Comparison of ENCODE assay signal across 22 cellular contexts in the genomic region with DNA sequence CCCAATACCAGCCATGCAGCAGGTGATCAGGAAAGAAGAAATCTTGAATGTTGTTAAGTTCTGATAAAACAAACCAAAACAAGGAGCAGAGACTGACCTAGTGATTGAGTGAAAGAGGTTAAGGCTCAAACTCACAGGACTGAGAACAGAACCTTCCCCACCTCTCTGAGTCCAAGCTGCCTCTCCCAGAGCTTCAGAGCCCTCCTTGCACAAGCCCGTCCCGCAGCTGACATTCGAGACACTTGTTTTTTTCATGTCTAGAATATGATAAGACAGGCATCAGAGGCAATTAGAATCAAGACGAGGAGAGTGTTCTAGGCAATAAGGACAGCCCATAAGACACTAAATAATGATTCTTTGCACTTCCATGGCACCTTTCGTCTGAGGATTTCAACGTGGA.
DNase-seq lines count a peak whose midpoint lies in the region; ATAC-seq and TF ChIP-seq lines count a peak whose summit lies in the region.
"Had no signal": no experiment of that assay in that cellular context is flagged by ENCODE, and none has a peak within 500 bp of the region (broad histone marks: within the 10 kb centered on the region; RNA-seq: fewer than 3 reads in every experiment).

No MANE protein-coding gene starts in this region.

- no peak overlapping the region for H3K27ac ChIP-seq in mammary epithelial cell (ENCODE audit: insufficient read depth, low read depth, low read length)
- H3K27ac ChIP-seq in RWPE1: peak overlapping the region; percentile 98
- H3K27ac ChIP-seq in esophagus squamous epithelium: peak overlapping the region in 3 of 4 donors; percentile 4 to 23 (median 13)
- H3K27ac ChIP-seq: HL-60 had no signal

- H3K79me2 ChIP-seq in mammary epithelial cell (ENCODE audit: insufficient read depth, low read length): no peaks in the 10 kb centered on the region

- H3K4me3 ChIP-seq in mammary epithelial cell (replicated peaks in 1 of 3; ENCODE audit: insufficient read depth in 1 of 3, low read depth in 2 of 3, low read length in 3 of 3) (no peak overlapping the region), esophagus squamous epithelium (no peak overlapping the region)
- H3K4me3 ChIP-seq: A549 had no signal

- peak overlapping the region; percentile 36 for H3K27ac Mint-ChIP-seq in MCF 10A (ENCODE audit: low read depth, unreplicated experiment)
- no peak overlapping the region for H3K27ac Mint-ChIP-seq in stimulated activated naive B cell treated with anti-CD40 and anti-IgM and Interleukin-4, amounts not matched to agents 10 μg/mL and 1 μg/mL and 100 μg/mL, for 72 hours
- H3K27ac Mint-ChIP-seq: CD4-positive, alpha-beta memory T cell had no signal

- no peak overlapping the region for H3K9ac ChIP-seq in mammary epithelial cell (ENCODE audit: insufficient read depth, low read length)
- H3K9ac ChIP-seq: SK-N-SH had no signal

- TF ChIP-seq POLR2A in esophagus squamous epithelium (IDR thresholded peaks at IDR 0.05): no peak

- H3K36me3 Mint-ChIP-seq in MCF 10A (ENCODE audit: insufficient read depth, unreplicated experiment): no peaks in the 10 kb centered on the region
- no peaks in the 10 kb centered on the region for H3K36me3 Mint-ChIP-seq in stimulated activated naive B cell treated with anti-CD40 and anti-IgM and Interleukin-4, amounts not matched to agents 10 μg/mL and 1 μg/mL and 100 μg/mL, for 72 hours
- H3K36me3 Mint-ChIP-seq: CD4-positive, alpha-beta memory T cell had no signal

- ATAC-seq in stimulated activated naive B cell treated with anti-CD40 and anti-IgM and Interleukin-4, amounts not matched to agents 10 μg/mL and 1 μg/mL and 100 μg/mL, for 72 hours (replicated peaks): no peak
- ATAC-seq: A549, HCT116, Panc1 had no signal

- H3K4me3 Mint-ChIP-seq in MCF 10A (ENCODE audit: unreplicated experiment): no peak overlapping the region
- H3K4me3 Mint-ChIP-seq in stimulated activated naive B cell treated with anti-CD40 and anti-IgM and Interleukin-4, amounts not matched to agents 10 μg/mL and 1 μg/mL and 100 μg/mL, for 72 hours: no peak overlapping the region
- H3K4me3 Mint-ChIP-seq: CD4-positive, alpha-beta memory T cell had no signal

- DNase-seq in MCF 10A (ENCODE audit: unreplicated experiment): no peak
- DNase-seq in mammary epithelial cell: no peak
- DNase-seq in RWPE1 (ENCODE audit: low spot score): no peak
- DNase-seq in esophagus squamous epithelium (lab: John Stamatoyannopoulos, UW): no peak
- peak; percentile 23 for DNase-seq in ureter (ENCODE audit: low spot score)
- no peak for DNase-seq in stimulated activated naive B cell treated with anti-CD40 and anti-IgM and Interleukin-4, amounts not matched to agents 10 μg/mL and 1 μg/mL and 100 μg/mL, for 72 hours
- no peak for DNase-seq in DMS53 treated with DMSO at 0.1 percent for 48 hours (lab: John Stamatoyannopoulos, UW; ENCODE audit: unreplicated experiment)
- DNase-seq in NCI-H1930 (lab: John Stamatoyannopoulos, UW): no peak
- DNase-seq: AML-193; C1 segment of cervical spinal cord; CD4-positive, alpha-beta memory T cell; COR-L47; DND-41; NCI-H1092; NCI-H1694 treated with DMSO at 0.1 percent for 48 hours; NCI-H526 treated with DMSO at 0.1 percent for 48 hours; SK-N-SH; SW 1271 had no signal

- TF ChIP-seq CTCF in MCF 10A (IDR thresholded peaks at IDR 0.05; ENCODE audit: unreplicated experiment) (no peak), mammary epithelial cell (conservative IDR thresholded peaks at IDR 0.05 in 1 of 2, IDR thresholded peaks at IDR 0.05 in 1 of 2; ENCODE audit: extremely low read depth in 1 of 2, insufficient read depth in 1 of 2, low read depth in 1 of 2, low read length in 2 of 2) (no peak), RWPE1 (conservative IDR thresholded peaks at IDR 0.05; ENCODE audit: low read depth) (no peak), esophagus squamous epithelium (IDR thresholded peaks at IDR 0.05) (no peak)

- H3K36me3 ChIP-seq in mammary epithelial cell (ENCODE audit: insufficient read depth, low read length) (no peaks in the 10 kb centered on the region), esophagus squamous epithelium (no peaks in the 10 kb centered on the region)

- CTCF ChIA-PET in MCF 10A (lab: Yijun Ruan, JAX) (interaction anchor here (0.7 kb wide), 1 partner anchor 26 kb away, joined by 3 read pairs; no protein-coding TSS in a partner anchor), mammary epithelial cell (lab: Charles Lee; ENCODE audit: low non-redundant PET) (no interaction called here), RWPE1 (lab: Yijun Ruan, JAX) (interaction anchor here (0.5 kb wide), 1 partner anchor 137 kb away, joined by 4 read pairs; no protein-coding TSS in a partner anchor)

- no peaks in the 10 kb centered on the region for H3K9me3 Mint-ChIP-seq in MCF 10A (ENCODE audit: unreplicated experiment)
- H3K9me3 Mint-ChIP-seq in stimulated activated naive B cell treated with anti-CD40 and anti-IgM and Interleukin-4, amounts not matched to agents 10 μg/mL and 1 μg/mL and 100 μg/mL, for 72 hours: no peaks in the 10 kb centered on the region

- POLR2A ChIA-PET in MCF 10A (lab: Yijun Ruan, JAX) (interaction anchor here (1.3 to 3.8 kb wide), 5 partner anchors 13 to 92 kb away, joined by 4 to 46 read pairs (median 8); no protein-coding TSS in a partner anchor), RWPE1 (lab: Yijun Ruan, JAX; ENCODE audit: low non-redundant PET) (no interaction called here)

- no peaks in the 10 kb centered on the region for H3K9me3 ChIP-seq in mammary epithelial cell (replicated peaks; ENCODE audit: insufficient read depth, low read length)
- H3K9me3 ChIP-seq in esophagus squamous epithelium: no peaks in the 10 kb centered on the region
- H3K9me3 ChIP-seq: A549, SK-N-SH had no signal

- H2AFZ ChIP-seq in mammary epithelial cell (ENCODE audit: low read depth, low read length): no peak overlapping the region

- no peak overlapping the region for H3K4me2 ChIP-seq in mammary epithelial cell (ENCODE audit: insufficient read depth, low read depth, low read length)
- H3K4me2 ChIP-seq: SK-N-SH had no signal

- no peaks in the 10 kb centered on the region for H4K20me1 ChIP-seq in mammary epithelial cell (ENCODE audit: insufficient read depth, low read length)

- dilution Hi-C loops in mammary epithelial cell (cut with HindIII; ENCODE audit: low sequenced_read_pairs): loop anchor here (10.0 kb wide), 1 partner anchor 104 kb away; no protein-coding TSS in a partner anchor

- in situ Hi-C loops in mammary epithelial cell (cut with MboI; ENCODE audit: low sequenced_read_pairs in 2 of 2): no loop called here

- intact Hi-C loops in MCF 10A (cut with micrococcal nuclease) (loop anchor here (5.0 kb wide), 1 partner anchor 94 kb away; no protein-coding TSS in a partner anchor), mammary epithelial cell (cut with micrococcal nuclease) (loop anchor here (5.0 kb wide), 1 partner anchor 139 kb away; no protein-coding TSS in a partner anchor), esophagus squamous epithelium (cut with DNase I) (no loop called here)

- H3K27me3 Mint-ChIP-seq in MCF 10A (ENCODE audit: insufficient read depth, unreplicated experiment): no peaks in the 10 kb centered on the region
- peaks cover 5 to 19% of the 10 kb centered on the region in 2 donors for H3K27me3 Mint-ChIP-seq in stimulated activated naive B cell treated with anti-CD40 and anti-IgM and Interleukin-4, amounts not matched to agents 10 μg/mL and 1 μg/mL and 100 μg/mL, for 72 hours

- H3K27me3 ChIP-seq in mammary epithelial cell (ENCODE audit: insufficient read depth, low read length): no peaks in the 10 kb centered on the region
- H3K27me3 ChIP-seq in esophagus squamous epithelium: no peaks in the 10 kb centered on the region

- H3K4me1 Mint-ChIP-seq in MCF 10A (ENCODE audit: insufficient read depth, unreplicated experiment): peaks cover 21% of the 10 kb centered on the region
- no peaks in the 10 kb centered on the region for H3K4me1 Mint-ChIP-seq in stimulated activated naive B cell treated with anti-CD40 and anti-IgM and Interleukin-4, amounts not matched to agents 10 μg/mL and 1 μg/mL and 100 μg/mL, for 72 hours
- H3K4me1 Mint-ChIP-seq: CD4-positive, alpha-beta memory T cell had no signal

- 97% methylated on average over 6 of the region's 6 CpGs for WGBS in mammary epithelial cell (ENCODE audit: low coverage, missing lambda C conversion rate)
- WGBS in esophagus squamous epithelium, 2 donors: 55 to 64% methylated on average over 6 of the region's 6 CpGs

- peaks cover 31% of the 10 kb centered on the region for H3K4me1 ChIP-seq in mammary epithelial cell (ENCODE audit: insufficient read depth, low read length)
- peaks cover 11 to 41% (median 24%) of the 10 kb centered on the region in 3 donors for H3K4me1 ChIP-seq in esophagus squamous epithelium

- no TSS peak for BruUV-seq in MCF 10A (replicated peaks; lab: Mats Ljungman, UMichigan)
- no TSS peak for BruUV-seq in mammary epithelial cell (replicated peaks; lab: Mats Ljungman, UMichigan)
